16 cellular contexts compared by ENCODE assay signal in the genomic region with DNA sequence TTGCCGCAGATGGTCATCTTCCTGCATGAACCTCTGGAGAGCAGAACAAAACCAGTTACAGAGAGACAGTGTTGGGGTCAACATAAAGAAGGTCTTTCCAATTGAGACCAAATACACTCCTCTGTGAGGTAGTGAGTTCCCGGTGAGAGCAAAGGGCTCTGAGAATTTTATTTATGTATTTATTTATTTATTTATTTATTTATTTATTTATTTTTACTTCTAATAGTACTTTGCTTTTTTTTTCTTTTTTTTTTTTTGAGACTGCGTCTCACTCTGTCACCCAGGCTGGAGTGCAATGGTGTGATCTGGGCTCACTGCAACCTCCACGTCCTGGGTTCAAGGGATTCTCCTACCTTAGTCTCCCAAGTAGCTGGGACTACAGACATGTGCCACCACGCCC. TPM values are rescaled to one million over a fixed set of nuclear protein-coding genes. Genes with fewer than 3 reads are reported as not detected.
DNase-seq lines count a peak whose midpoint lies in the region; ATAC-seq, FAIRE-seq and TF ChIP-seq lines count a peak whose summit lies in the region.
"Had no signal": no experiment of that assay in that cellular context is flagged by ENCODE, and none has a peak within 500 bp of the region (broad histone marks: within the 10 kb centered on the region; RNA-seq: fewer than 3 reads in every experiment).

No MANE protein-coding gene starts in this region.

- H3K4me2 ChIP-seq in A549 (no peak overlapping the region), IMR-90 (ENCODE audit: low read depth, low read length) (no peak overlapping the region), H1 (ENCODE audit: insufficient read depth in 1 of 2, low read depth in 2 of 2, low read length in 2 of 2) (0 out of 4 replicates have a peak overlapping the region, but pooled peaks of 1 of the 2 experiments have one; percentile 37)

- no peak for TF ChIP-seq POLR2A in A549 (IDR thresholded peaks at IDR 0.05; ENCODE audit: low read length)
- TF ChIP-seq POLR2A in IMR-90 (IDR thresholded peaks at IDR 0.05; ENCODE audit: low read depth, low read length) = no peak
- TF ChIP-seq POLR2A in H1 (IDR thresholded peaks at IDR 0.05; ENCODE audit: control extremely low read depth in 1 of 2, low read depth in 2 of 2, low read length in 2 of 2) = no peak

- no peak for ATAC-seq in A549
- no peak for ATAC-seq in CD8-positive, alpha-beta T cell
- ATAC-seq in IMR-90 (ENCODE audit: low read depth) = no peak
- no peak for ATAC-seq in GM21526 (IDR thresholded peaks at IDR 0.05; ENCODE audit: low FRiP score, unreplicated experiment)

- H3K36me3 Mint-ChIP-seq in CD8-positive, alpha-beta T cell = no peaks in the 10 kb centered on the region
- H3K36me3 Mint-ChIP-seq in endodermal cell (ENCODE audit: low read depth) = no peaks in the 10 kb centered on the region
- H3K36me3 Mint-ChIP-seq: CD8-positive, alpha-beta memory T cell had no signal

- H3K4ac ChIP-seq in IMR-90 (ENCODE audit: low read depth, low read length) (no peak overlapping the region), H1 (replicated peaks; ENCODE audit: insufficient read length, low read depth, low read length) (no peak overlapping the region)

- H3K4me1 Mint-ChIP-seq in CD8-positive, alpha-beta T cell (ENCODE audit: low read depth) = peaks cover 32% of the 10 kb centered on the region
- H3K4me1 Mint-ChIP-seq in endodermal cell = no peaks in the 10 kb centered on the region

- H2AK9ac ChIP-seq in IMR-90 (replicated peaks; ENCODE audit: low read depth, low read length, poor library complexity) = peak overlapping the region; percentile 89

- 84% methylated on average over 5 of the region's 5 CpGs for WGBS in A549 (ENCODE audit: missing lambda C conversion rate)
- no CpG with 5 or more reads among the region's 5 CpGs for WGBS in IMR-90 (ENCODE audit: extremely low coverage in 2 of 2, insufficient read length in 1 of 2), 2 experiments
- 97% methylated on average over 4 of the region's 5 CpGs; no CpG with 5 or more reads in 1 of the 2 experiments for whole genome bisulfite sequencing in H1 (ENCODE audit: extremely low coverage in 1 of 2, insufficient coverage in 1 of 2, insufficient read length in 1 of 2, insufficient replicate concordance in 2 of 2, low coverage in 1 of 2, low lambda C conversion rate in 2 of 2, missing lambda C conversion rate in 1 of 2), 2 experiments
- 74 to 98% methylated on average over 2 to 4 of the region's 5 CpGs for WGBS in endodermal cell (ENCODE audit: insufficient coverage in 1 of 2, insufficient read length in 1 of 2), 2 experiments

- H4K8ac ChIP-seq in IMR-90 (ENCODE audit: low read depth in 2 of 2, low read length in 2 of 2) (no peak overlapping the region), H1 (ENCODE audit: extremely low read depth, insufficient read depth, low read length) (0 out of 2 replicates have a peak overlapping the region, but pooled peaks have one; percentile 9)

- H4K5ac ChIP-seq in IMR-90 (ENCODE audit: low read depth, low read length) = no peak overlapping the region
- no peak overlapping the region for H4K5ac ChIP-seq in H1 (ENCODE audit: insufficient read length, low read depth, low read length)

- POLR2A ChIA-PET in A549 (lab: Yijun Ruan, JAX) (no interaction called here), IMR-90 (lab: Charles Lee; ENCODE audit: unreplicated experiment) (no interaction called here), H1 (lab: Charles Lee; ENCODE audit: partially characterized antibody) (interaction anchor here (0.8 kb wide), 1 partner anchor 15 kb away, joined by 3 read pairs; no protein-coding TSS in a partner anchor)
- POLR2A ChIA-PET in CD8-positive, alpha-beta T cell (lab: Charles Lee) = no interaction called here

- H3K79me2 ChIP-seq in H1 (ENCODE audit: control insufficient read depth in 1 of 2, insufficient read depth in 2 of 2, low read length in 2 of 2) = no peaks in the 10 kb centered on the region

- H3K56ac ChIP-seq in IMR-90 (ENCODE audit: extremely low read depth, insufficient read depth, low read length) (no peak overlapping the region), H1 (replicated peaks; ENCODE audit: insufficient read length, low read depth, low read length) (no peak overlapping the region)

- H3K4me3 ChIP-seq in A549 (no peak overlapping the region), IMR-90 (ENCODE audit: insufficient read depth, low read depth, low read length) (no peak overlapping the region), H1 (ENCODE audit: extremely low read depth in 1 of 4, insufficient read depth in 2 of 4, low read depth in 3 of 4, low read length in 4 of 4) (no peak overlapping the region), endodermal cell (ENCODE audit: low read length) (no peak overlapping the region)
- no peak overlapping the region for H3K4me3 ChIP-seq in CD8-positive, alpha-beta T cell (ENCODE audit: low read depth, low read length)

- dilution Hi-C loops in IMR-90 (cut with HindIII; ENCODE audit: low sequenced_read_pairs, unreplicated experiment) = no loop called here

- FAIRE-seq in A549 (lab: Jason Lieb, UNC) (no peak), H1 (lab: Jason Lieb, UNC) (no peak)
- FAIRE-seq: GM19239, H54 had no signal

- H3K23ac ChIP-seq in IMR-90 (ENCODE audit: low read depth, low read length) (no peak overlapping the region), H1 (ENCODE audit: insufficient read length) (no peak overlapping the region)

- no peaks in the 10 kb centered on the region for H4K20me1 ChIP-seq in IMR-90 (ENCODE audit: insufficient read depth, low read length)
- no peaks in the 10 kb centered on the region for H4K20me1 ChIP-seq in H1 (replicated peaks in 1 of 2; ENCODE audit: control insufficient read depth in 1 of 2, insufficient read depth in 2 of 2, low read length in 2 of 2)

- no peaks in the 10 kb centered on the region for H3K4me1 ChIP-seq in A549
- H3K4me1 ChIP-seq in CD8-positive, alpha-beta T cell (ENCODE audit: insufficient read depth, low read length) = peaks cover 29% of the 10 kb centered on the region
- peaks cover 4% of the 10 kb centered on the region; the same call in 1 of the 2 replicates for H3K4me1 ChIP-seq in IMR-90 (ENCODE audit: control insufficient read depth, insufficient read depth, low read length)
- peaks cover 0 to 6% (median 3%) of the 10 kb centered on the region in 4 experiments; a peak in 3 of 7 replicates for H3K4me1 ChIP-seq in H1 (replicated peaks in 1 of 4; ENCODE audit: control insufficient read depth in 3 of 4, insufficient read depth in 4 of 4, low read length in 3 of 4)
- no peaks in the 10 kb centered on the region for H3K4me1 ChIP-seq in endodermal cell (ENCODE audit: control insufficient read depth, insufficient read depth, low read length)
- H3K4me1 ChIP-seq: Caco-2 had no signal

- H3K4me3 Mint-ChIP-seq in CD8-positive, alpha-beta T cell = peak overlapping the region; percentile 22
- no peak overlapping the region for H3K4me3 Mint-ChIP-seq in endodermal cell

- H3K79me1 ChIP-seq in IMR-90 (ENCODE audit: low read depth in 1 of 2, low read length in 2 of 2) = no peaks in the 10 kb centered on the region
- H3K79me1 ChIP-seq in H1 (ENCODE audit: low read depth, low read length) = no peaks in the 10 kb centered on the region

- no peak for TF ChIP-seq EP300 in A549 (IDR thresholded peaks at IDR 0.05)
- TF ChIP-seq EP300 in H1 (IDR thresholded peaks at IDR 0.05; ENCODE audit: borderline replicate concordance in 1 of 2, low read depth in 2 of 2, low read length in 2 of 2) = no peak

- H2BK12ac ChIP-seq in H1 (ENCODE audit: low read depth, low read length) = peak overlapping the region; percentile 29; the same call in 1 of the 2 replicates

- BruUV-seq in IMR-90 (replicated peaks; lab: Mats Ljungman, UMichigan) = no TSS peak

- CTCF ChIA-PET in A549 (lab: Yijun Ruan, JAX) = interaction anchor here (0.5 to 1.1 kb wide), 4 partner anchors 43 to 265 kb away, joined by 3 to 5 read pairs (median 3); no protein-coding TSS in a partner anchor
- CTCF ChIA-PET in CD8-positive, alpha-beta T cell (lab: Charles Lee) = interaction anchor here (1.0 to 12.9 kb wide), 2 partner anchors 43 to 102 kb away, joined by 4 to 327 read pairs; no protein-coding TSS in a partner anchor
- CTCF ChIA-PET in IMR-90 (lab: Yijun Ruan, JAX) = no interaction called here
- CTCF ChIA-PET in H1 (lab: Charles Lee; ENCODE audit: partially characterized antibody) = interaction anchor here (0.9 to 3.9 kb wide), 5 partner anchors 9 to 121 kb away, joined by 3 to 23 read pairs (median 4); a partner anchor contains a TSS

- H2AK5ac ChIP-seq in IMR-90 (ENCODE audit: low read depth, low read length) (0 out of 2 replicates have a peak overlapping the region, but pooled peaks have one; percentile 33), H1 (ENCODE audit: low read depth, low read length) (no peak overlapping the region)

- H2BK20ac ChIP-seq in IMR-90 (ENCODE audit: low read depth, low read length) (no peak overlapping the region), H1 (ENCODE audit: low read length) (no peak overlapping the region)

- H3K27ac ChIP-seq in A549 (no peak overlapping the region), IMR-90 (ENCODE audit: insufficient read depth, low read length) (no peak overlapping the region), H1 (ENCODE audit: low read depth, low read length) (no peak overlapping the region), endodermal cell (ENCODE audit: low read depth, low read length) (no peak overlapping the region)
- H3K27ac ChIP-seq in CD8-positive, alpha-beta T cell (ENCODE audit: low read depth, low read length) = no peak overlapping the region
- H3K27ac ChIP-seq: C4-2B had no signal

- H2BK120ac ChIP-seq in IMR-90 (ENCODE audit: low read depth, low read length) (no peak overlapping the region), H1 (replicated peaks; ENCODE audit: low read depth, low read length) (no peak overlapping the region)

- H3K36me3 ChIP-seq in CD8-positive, alpha-beta T cell (ENCODE audit: insufficient read depth, low read length) = no peaks in the 10 kb centered on the region
- H3K36me3 ChIP-seq in IMR-90 (ENCODE audit: control insufficient read depth, insufficient read depth, low read length) (no peaks in the 10 kb centered on the region), H1 (ENCODE audit: control insufficient read depth in 2 of 4, insufficient read depth in 4 of 4, low read length in 3 of 4) (no peaks in the 10 kb centered on the region), endodermal cell (ENCODE audit: control insufficient read depth, insufficient read depth, low read length) (no peaks in the 10 kb centered on the region)

- H3K23me2 ChIP-seq in H1 (ENCODE audit: low read depth, low read length) = no peaks in the 10 kb centered on the region

- H4K91ac ChIP-seq in IMR-90 (ENCODE audit: insufficient read depth, low read depth, low read length) (no peak overlapping the region), H1 (replicated peaks; ENCODE audit: insufficient read length, low read length) (no peak overlapping the region)

- H2BK15ac ChIP-seq in IMR-90 (ENCODE audit: low read depth, low read length) = no peak overlapping the region
- peak overlapping the region; percentile 33; the same call in 1 of the 2 replicates for H2BK15ac ChIP-seq in H1 (ENCODE audit: low read length)

- peaks cover 7% of the 10 kb centered on the region; the same call in 1 of the 2 replicates for H3K9me1 ChIP-seq in IMR-90 (ENCODE audit: insufficient read depth, low read length)

- no peaks in the 10 kb centered on the region for H3K9me3 Mint-ChIP-seq in CD8-positive, alpha-beta T cell
- no peaks in the 10 kb centered on the region for H3K9me3 Mint-ChIP-seq in endodermal cell
- H3K9me3 Mint-ChIP-seq: CD8-positive, alpha-beta memory T cell had no signal

- intact Hi-C loops in CD8-positive, alpha-beta T cell (cut with DNase I, micrococcal nuclease) = loop anchor here in 1 of 2 experiments (5.0 kb wide), 1 partner anchor 37 kb away; no protein-coding TSS in a partner anchor
- intact Hi-C loops in IMR-90 (cut with micrococcal nuclease) = no loop called here

- no peaks in the 10 kb centered on the region for H3K27me3 Mint-ChIP-seq in CD8-positive, alpha-beta T cell (ENCODE audit: low read depth)
- no peaks in the 10 kb centered on the region for H3K27me3 Mint-ChIP-seq in endodermal cell (ENCODE audit: insufficient read depth)

- H2AFZ ChIP-seq in IMR-90 (replicated peaks; ENCODE audit: low read length, poor library complexity) = peak overlapping the region; percentile 66
- H2AFZ ChIP-seq in H1 (ENCODE audit: low read length) = peak overlapping the region; percentile 72; the same call in 1 of the 2 replicates

- H2BK5ac ChIP-seq in IMR-90 (ENCODE audit: low read depth, low read length, poor library complexity, severe bottlenecking) (no peak overlapping the region), H1 (ENCODE audit: low read depth, low read length) (no peak overlapping the region)

- no peak overlapping the region for H3K9ac ChIP-seq in IMR-90 (ENCODE audit: low read depth, low read length)
- H3K9ac ChIP-seq in H1 (replicated peaks in 1 of 4; ENCODE audit: extremely low read depth in 1 of 4, low read depth in 3 of 4, low read length in 3 of 4) = no peak overlapping the region
- H3K9ac ChIP-seq in endodermal cell (ENCODE audit: extremely low read depth, low read length, poor library complexity, severe bottlenecking) = no peak overlapping the region

- no peak overlapping the region for H3K18ac ChIP-seq in IMR-90 (ENCODE audit: low read depth, low read length)
- H3K18ac ChIP-seq in H1 (ENCODE audit: extremely low read depth, low read length) = no peak overlapping the region

- no peak overlapping the region for H3K27ac Mint-ChIP-seq in CD8-positive, alpha-beta T cell
- H3K27ac Mint-ChIP-seq in endodermal cell = no peak overlapping the region

- no peaks in the 10 kb centered on the region for H3K27me3 ChIP-seq in CD8-positive, alpha-beta T cell (ENCODE audit: insufficient read depth, low read length)
- H3K27me3 ChIP-seq in IMR-90 (ENCODE audit: control insufficient read depth, insufficient read depth, low read length) (no peaks in the 10 kb centered on the region), H1 (replicated peaks in 1 of 4; ENCODE audit: control insufficient read depth in 3 of 4, extremely low read depth in 1 of 4, insufficient read depth in 3 of 4, low read length in 3 of 4) (no peaks in the 10 kb centered on the region), endodermal cell (ENCODE audit: control insufficient read depth, insufficient read depth, low read length, poor library complexity, severe bottlenecking) (no peaks in the 10 kb centered on the region)

- no peak for TF ChIP-seq RAD21 in A549 (conservative IDR thresholded peaks at IDR 0.05 in 1 of 2, IDR thresholded peaks at IDR 0.05 in 1 of 2)
- no peak for TF ChIP-seq RAD21 in IMR-90 (IDR thresholded peaks at IDR 0.05; ENCODE audit: low read length)
- TF ChIP-seq RAD21 in H1 (IDR thresholded peaks at IDR 0.05 in 1 of 2, conservative IDR thresholded peaks at IDR 0.05 in 1 of 2; ENCODE audit: low read depth in 2 of 2, low read length in 2 of 2) = no peak

- H3K9me3 ChIP-seq in A549 (no peaks in the 10 kb centered on the region), IMR-90 (ENCODE audit: control insufficient read depth, insufficient read depth, low read length) (no peaks in the 10 kb centered on the region), H1 (ENCODE audit: insufficient read depth in 2 of 2, low read depth in 1 of 2, low read length in 1 of 2) (no peaks in the 10 kb centered on the region), endodermal cell (ENCODE audit: control insufficient read depth, low read length) (no peaks in the 10 kb centered on the region)
- no peaks in the 10 kb centered on the region for H3K9me3 ChIP-seq in CD8-positive, alpha-beta T cell (ENCODE audit: low read length)
- H3K9me3 ChIP-seq: Caco-2 had no signal

- H3K14ac ChIP-seq in IMR-90 (replicated peaks; ENCODE audit: low read depth, low read length) (no peak overlapping the region), H1 (ENCODE audit: insufficient read length) (no peak overlapping the region)

- in situ Hi-C loops in IMR-90 (cut with MboI; ENCODE audit: low sequenced_read_pairs) = loop anchor here (25.0 kb wide), 2 partner anchors 332 to 343 kb away; a partner anchor contains a TSS

- no peak for TF ChIP-seq CTCF in A549 (IDR thresholded peaks at IDR 0.05)
- TF ChIP-seq CTCF in CD8-positive, alpha-beta T cell (IDR thresholded peaks at IDR 0.05) = no peak
- TF ChIP-seq CTCF in IMR-90 (conservative IDR thresholded peaks at IDR 0.05; ENCODE audit: low read depth, low read length) = no peak
- TF ChIP-seq CTCF in H1 (IDR thresholded peaks at IDR 0.05; ENCODE audit: control extremely low read depth in 1 of 3, insufficient read depth in 1 of 3, low read depth in 1 of 3, low read length in 3 of 3) = no peak
- TF ChIP-seq CTCF in endodermal cell (conservative IDR thresholded peaks at IDR 0.05) = no peak

- DNase-seq in A549 (ENCODE audit: low read depth in 1 of 2, low spot score in 1 of 2) (no peak), IMR-90 (no peak), H1 (ENCODE audit: low read depth in 1 of 2, low spot score in 2 of 2) (no peak), endodermal cell (no peak)
- no peak for DNase-seq in CD8-positive, alpha-beta T cell
- no peak for DNase-seq in activated CD8-positive, alpha-beta memory T cell treated with anti-CD3 and anti-CD28 coated beads for 24 hours
- DNase-seq: 8988T; ACHN; Caco-2; CD8-positive, alpha-beta memory T cell; DND-41; GDM1 had no signal

RNA-seq across cellular contexts. Expression of a gene that starts 12.1 kb away (rescaled TPM):
- 89.7 and 94.1 TPM in 2 replicates for polyA plus RNA-seq in A549 (2011; rRNA removed)
- polyA plus RNA-seq in A549 (2012; cell fraction: cytosol; rRNA removed) = 243 and 292 TPM in 2 replicates
- 169 and 182 TPM in 2 replicates for polyA plus RNA-seq in A549 (2012; cell fraction: nucleus; rRNA removed)
- 372 to 495 TPM (median 379 TPM) in 3 replicates for polyA plus RNA-seq in A549 (2017; fragmentation: RNase III; extraction: RNeasy Plus Mini Kit Qiagen cat#74134 plus additional on column Dnase treatment)
- 54.9 and 77.1 TPM in 2 replicates for polyA minus RNA-seq in A549 (2011; rRNA and poly(A)+ RNA removed)
- 100 to 1,000 TPM; 194 to 199 TPM for total RNA-seq in CD8-positive, alpha-beta T cell
- total RNA-seq in IMR-90 (2012; rRNA removed) = 144 and 166 TPM in 2 replicates
- polyA plus RNA-seq in IMR-90 (2012; rRNA removed) = 258 and 270 TPM in 2 replicates
- polyA plus RNA-seq in IMR-90 (2012; cell fraction: cytosol; rRNA removed) = 343 and 372 TPM in 2 replicates
- 158 and 196 TPM in 2 replicates for polyA plus RNA-seq in IMR-90 (2012; cell fraction: nucleus; rRNA removed; ENCODE audit: low replicate concordance)
- total RNA-seq in H1 (2021; fragmentation: NEBNext Ultra II Directional; extraction: Animal tissue kit (Norgen Biotek cat#: 25700)) = 183 TPM in 2 replicates
- polyA plus RNA-seq in H1 (2011; rRNA removed) = 59.2 and 89.0 TPM in 2 replicates
- polyA plus RNA-seq in H1 (2011; cell fraction: cytosol; rRNA removed) = 69.0 TPM
- polyA plus RNA-seq in H1 (2011; cell fraction: nucleus; rRNA removed) = 66.9 TPM
- polyA plus RNA-seq in H1 (2012, experiment 1 of 2) = 130 to 155 TPM (median 146 TPM) in 4 replicates
- 218 TPM for polyA plus RNA-seq in H1 (2012, experiment 2 of 2)
- 116 TPM for polyA plus RNA-seq in H1 (2013, experiment 1 of 2)
- polyA plus RNA-seq in H1 (2013, experiment 2 of 2) = 122 TPM
- polyA minus RNA-seq in H1 (2011; rRNA and poly(A)+ RNA removed) = 20.0 and 39.8 TPM in 2 replicates
- polyA minus RNA-seq in H1 (2011; cell fraction: cytosol; rRNA and poly(A)+ RNA removed) = 41.8 TPM
- polyA minus RNA-seq in H1 (2011; cell fraction: nucleus; rRNA and poly(A)+ RNA removed) = 27.7 TPM
- 10 to 100 TPM; 33.4 to 34.9 TPM for total RNA-seq in endodermal cell
- 191 TPM for polyA plus RNA-seq in endodermal cell (2013, experiment 1 of 2)
- polyA plus RNA-seq in endodermal cell (2013, experiment 2 of 2) = 190 TPM

RNA-seq across cellular contexts. Expression of a gene that starts 18.3 kb away (rescaled TPM):
- 21.0 and 22.3 TPM in 2 replicates for polyA plus RNA-seq in A549 (2011; rRNA removed)
- 27.9 and 38.4 TPM in 2 replicates for polyA plus RNA-seq in A549 (2012; cell fraction: cytosol; rRNA removed)
- polyA plus RNA-seq in A549 (2012; cell fraction: nucleus; rRNA removed) = 58.4 and 88.0 TPM in 2 replicates
- 19.1 to 21.4 TPM (median 20.0 TPM) in 3 replicates for polyA plus RNA-seq in A549 (2017; fragmentation: RNase III; extraction: RNeasy Plus Mini Kit Qiagen cat#74134 plus additional on column Dnase treatment)
- 35.3 and 35.8 TPM in 2 replicates for polyA minus RNA-seq in A549 (2011; rRNA and poly(A)+ RNA removed)
- total RNA-seq in CD8-positive, alpha-beta T cell = 10 to 100 TPM; 50.8 to 56.5 TPM
- total RNA-seq in IMR-90 (2012; rRNA removed) = 45.9 and 50.3 TPM in 2 replicates
- polyA plus RNA-seq in IMR-90 (2012; rRNA removed) = 46.3 and 48.9 TPM in 2 replicates
- 23.9 and 49.3 TPM in 2 replicates for polyA plus RNA-seq in IMR-90 (2012; cell fraction: cytosol; rRNA removed)
- 99.5 and 176 TPM in 2 replicates for polyA plus RNA-seq in IMR-90 (2012; cell fraction: nucleus; rRNA removed; ENCODE audit: low replicate concordance)
- 33.6 and 35.3 TPM in 2 replicates for total RNA-seq in H1 (2021; fragmentation: NEBNext Ultra II Directional; extraction: Animal tissue kit (Norgen Biotek cat#: 25700))
- 22.9 and 33.7 TPM in 2 replicates for polyA plus RNA-seq in H1 (2011; rRNA removed)
- 25.1 TPM for polyA plus RNA-seq in H1 (2011; cell fraction: cytosol; rRNA removed)
- 34.8 TPM for polyA plus RNA-seq in H1 (2011; cell fraction: nucleus; rRNA removed)
- polyA plus RNA-seq in H1 (2012, experiment 1 of 2) = 16.3 to 22.6 TPM (median 21.6 TPM) in 4 replicates
- polyA plus RNA-seq in H1 (2012, experiment 2 of 2) = 13.3 TPM
- polyA plus RNA-seq in H1 (2013, experiment 1 of 2) = 14.7 TPM
- 14.9 TPM for polyA plus RNA-seq in H1 (2013, experiment 2 of 2)
- polyA minus RNA-seq in H1 (2011; rRNA and poly(A)+ RNA removed) = 48.3 and 51.7 TPM in 2 replicates
- polyA minus RNA-seq in H1 (2011; cell fraction: cytosol; rRNA and poly(A)+ RNA removed) = 40.4 TPM
- polyA minus RNA-seq in H1 (2011; cell fraction: nucleus; rRNA and poly(A)+ RNA removed) = 30.4 TPM
- 10 to 100 TPM; 44.2 to 59.2 TPM for total RNA-seq in endodermal cell
- 20.7 TPM for polyA plus RNA-seq in endodermal cell (2013, experiment 1 of 2)
- polyA plus RNA-seq in endodermal cell (2013, experiment 2 of 2) = 21.3 TPM
